ENCODE assay signal across 8 cellular contexts in the genomic region with DNA sequence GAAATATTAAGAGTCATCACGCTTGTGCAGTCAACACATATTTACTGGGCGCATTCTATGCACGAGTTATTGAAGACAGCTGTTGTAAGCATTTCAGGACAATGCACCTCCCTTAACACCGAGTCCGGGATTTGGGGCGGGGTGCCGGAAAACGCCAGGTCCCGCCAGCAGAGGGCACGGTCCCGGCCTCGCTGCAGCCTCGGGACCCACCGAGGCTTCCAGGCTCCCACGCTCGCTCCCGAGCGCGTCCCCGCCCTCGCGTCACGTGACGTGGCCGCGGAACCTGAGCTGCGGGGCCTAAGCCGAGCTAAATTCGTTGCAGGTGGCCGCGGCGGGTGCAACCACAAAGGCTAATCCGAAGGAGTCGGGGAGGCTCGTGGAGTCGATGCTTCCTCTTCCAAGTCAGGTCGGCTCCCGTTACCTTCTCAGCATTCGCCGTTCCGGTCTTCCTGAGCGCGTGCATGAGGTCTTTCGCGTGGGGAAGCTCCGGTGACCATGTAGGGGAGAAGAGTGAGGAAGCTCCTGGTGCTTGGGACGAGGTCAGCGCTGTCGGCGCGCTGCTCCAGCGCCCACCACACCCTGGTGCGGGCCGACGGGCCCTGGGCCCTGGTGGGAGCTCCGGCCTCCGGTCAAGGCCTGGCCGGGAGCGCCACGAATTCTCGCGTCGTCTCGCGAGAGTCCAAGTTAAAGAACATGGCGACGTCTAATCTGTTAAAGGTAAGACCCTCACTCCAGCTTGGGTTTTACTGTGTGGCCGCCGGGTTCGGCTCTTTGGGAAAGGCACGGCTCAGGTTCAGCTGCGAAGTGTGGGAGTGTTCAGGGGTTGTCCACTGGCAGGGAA. TPM values are rescaled to one million over a fixed set of nuclear protein-coding genes. Genes with fewer than 3 reads are reported as not detected.
DNase-seq lines count a peak whose midpoint lies in the region; TF ChIP-seq lines count a peak whose summit lies in the region.

A gene (plus strand): TSS at position 243 of the 841 bp plus-strand sequence. CDS start 451 bp downstream, at position 694.

- no peak for TF ChIP-seq POLR2A in stomach (IDR thresholded peaks at IDR 0.05)

- H3K9ac ChIP-seq in neural cell (ENCODE audit: low read length): peak within 1 kb of the TSS; percentile 99

- TF ChIP-seq RAD21 in neural cell (conservative IDR thresholded peaks at IDR 0.05): peak; percentile 65

- H3K36me3 ChIP-seq in neural cell (ENCODE audit: insufficient read depth, low read length): peaks cover 5% of the 10 kb centered on the region
- no peaks in the 10 kb centered on the region for H3K36me3 ChIP-seq in stomach

- DNase-seq in G401 (ENCODE audit: low spot score) (peak; percentile 86), H4 (ENCODE audit: low spot score) (peak; percentile 82), LNCaP clone FGC (ENCODE audit: low read depth) (peak; percentile 74), RWPE1 (ENCODE audit: low spot score) (peak; percentile 85), fibroblast of the aortic adventitia (ENCODE audit: low read depth) (peak; percentile 94), stomach (peak; percentile 92)
- DNase-seq in activated effector memory CD4-positive, alpha-beta T cell treated with Interleukin-2 at 50 U/mL for 16 hours: peak; percentile 86

- POLR2A ChIA-PET in RWPE1 (lab: Yijun Ruan, JAX; ENCODE audit: low non-redundant PET): interaction anchor here (0.9 kb wide), 1 partner anchor 606 kb away, joined by 4 read pairs; no protein-coding TSS in a partner anchor

- peaks cover 45% of the 10 kb centered on the region for H3K79me2 ChIP-seq in neural cell (replicated peaks; ENCODE audit: insufficient read depth, low read length)

- no peaks in the 10 kb centered on the region for H4K20me1 ChIP-seq in neural cell (ENCODE audit: insufficient read depth)

- no peaks in the 10 kb centered on the region for H3K9me2 ChIP-seq in neural cell (ENCODE audit: insufficient read depth, low read length)

- in situ Hi-C loops in G401 (cut with HindIII; ENCODE audit: low sequenced_read_pairs): no loop called here

- H3K9me3 ChIP-seq in neural cell (ENCODE audit: low read length): no peaks in the 10 kb centered on the region
- H3K9me3 ChIP-seq in stomach: no peaks in the 10 kb centered on the region

- TF ChIP-seq CTCF in LNCaP clone FGC (IDR thresholded peaks at IDR 0.05; ENCODE audit: control insufficient read depth, extremely low read depth, insufficient read depth) (peak; percentile 87), RWPE1 (conservative IDR thresholded peaks at IDR 0.05; ENCODE audit: low read depth) (peak; percentile 93), fibroblast of the aortic adventitia (IDR thresholded peaks at IDR 0.05; ENCODE audit: insufficient read depth, low read length) (peak; percentile 87), neural cell (IDR thresholded peaks at IDR 0.05; ENCODE audit: poor library complexity, severe bottlenecking) (peak; percentile 97), stomach (IDR thresholded peaks at IDR 0.05) (peak in 5 of 7 experiments; percentile 78 to 95 (median 87))

- CTCF ChIA-PET in RWPE1 (lab: Yijun Ruan, JAX): interaction anchor here (0.6 to 1.5 kb wide), 17 partner anchors 9 to 563 kb away, joined by 3 to 5 read pairs (median 3); a partner anchor contains a TSS

- H3K4me3 ChIP-seq in LNCaP clone FGC (ENCODE audit: low read depth, low read length) (peak within 1 kb of the TSS; percentile 88), fibroblast of the aortic adventitia (ENCODE audit: low read depth, low read length) (peak within 1 kb of the TSS; percentile 99), neural cell (ENCODE audit: low read length) (peak within 1 kb of the TSS; percentile 88), stomach (peak within 1 kb of the TSS; percentile 75 to 98 (median 90))

- peak within 1 kb of the TSS; percentile 87 for H3K27ac ChIP-seq in RWPE1
- peak within 1 kb of the TSS; percentile 99 for H3K27ac ChIP-seq in neural cell (ENCODE audit: low read length)
- H3K27ac ChIP-seq in stomach: peak within 1 kb of the TSS; percentile 90 to 98 (median 97)

- H3K27me3 ChIP-seq in neural cell (ENCODE audit: insufficient read depth, low read depth, low read length): no peaks in the 10 kb centered on the region
- no peaks in the 10 kb centered on the region for H3K27me3 ChIP-seq in stomach

- TF ChIP-seq EP300 in neural cell (conservative IDR thresholded peaks at IDR 0.05; ENCODE audit: poor library complexity, severe bottlenecking) (no peak), stomach (IDR thresholded peaks at IDR 0.05) (no peak)

- intact Hi-C loops in stomach (cut with DNase I; ENCODE audit: low total_unique reads): loop anchor here (10.0 kb wide), 1 partner anchor 656 kb away; a partner anchor contains a TSS

- 0 to 1% (median 0%) methylated on average over 12 to 72 of the region's 72 CpGs for WGBS in stomach, 5 donors

- H3K4me2 ChIP-seq in neural cell (ENCODE audit: low read length): peak within 1 kb of the TSS; percentile 80

- peaks cover 13 to 51% (median 44%) of the 10 kb centered on the region in 4 donors for H3K4me1 ChIP-seq in stomach

- H3F3A ChIP-seq in neural cell (ENCODE audit: insufficient read depth, low read length, poor library complexity, severe bottlenecking): no peaks in the 10 kb centered on the region

- H2AFZ ChIP-seq in neural cell (ENCODE audit: low read depth, low read length): peak within 1 kb of the TSS; percentile 100

TF ChIP-seq in neural cell, 6 proteins besides CTCF, POLR2A, EP300 and RAD21:
- TF ChIP-seq TAF1 (IDR thresholded peaks at IDR 0.05; ENCODE audit: low read depth) (peak; percentile 72), EZH2 (IDR thresholded peaks at IDR 0.05; ENCODE audit: borderline replicate concordance, insufficient read depth, low read length, poor library complexity, severe bottlenecking) (no peak), MXI1 (conservative IDR thresholded peaks at IDR 0.05; ENCODE audit: poor library complexity, severe bottlenecking) (peak; percentile 72), SMC3 (conservative IDR thresholded peaks at IDR 0.05; ENCODE audit: poor library complexity) (peak; percentile 79), POLR2AphosphoS5 (IDR thresholded peaks at IDR 0.05) (peak; percentile 94)
- TF ChIP-seq, protein P1, sequence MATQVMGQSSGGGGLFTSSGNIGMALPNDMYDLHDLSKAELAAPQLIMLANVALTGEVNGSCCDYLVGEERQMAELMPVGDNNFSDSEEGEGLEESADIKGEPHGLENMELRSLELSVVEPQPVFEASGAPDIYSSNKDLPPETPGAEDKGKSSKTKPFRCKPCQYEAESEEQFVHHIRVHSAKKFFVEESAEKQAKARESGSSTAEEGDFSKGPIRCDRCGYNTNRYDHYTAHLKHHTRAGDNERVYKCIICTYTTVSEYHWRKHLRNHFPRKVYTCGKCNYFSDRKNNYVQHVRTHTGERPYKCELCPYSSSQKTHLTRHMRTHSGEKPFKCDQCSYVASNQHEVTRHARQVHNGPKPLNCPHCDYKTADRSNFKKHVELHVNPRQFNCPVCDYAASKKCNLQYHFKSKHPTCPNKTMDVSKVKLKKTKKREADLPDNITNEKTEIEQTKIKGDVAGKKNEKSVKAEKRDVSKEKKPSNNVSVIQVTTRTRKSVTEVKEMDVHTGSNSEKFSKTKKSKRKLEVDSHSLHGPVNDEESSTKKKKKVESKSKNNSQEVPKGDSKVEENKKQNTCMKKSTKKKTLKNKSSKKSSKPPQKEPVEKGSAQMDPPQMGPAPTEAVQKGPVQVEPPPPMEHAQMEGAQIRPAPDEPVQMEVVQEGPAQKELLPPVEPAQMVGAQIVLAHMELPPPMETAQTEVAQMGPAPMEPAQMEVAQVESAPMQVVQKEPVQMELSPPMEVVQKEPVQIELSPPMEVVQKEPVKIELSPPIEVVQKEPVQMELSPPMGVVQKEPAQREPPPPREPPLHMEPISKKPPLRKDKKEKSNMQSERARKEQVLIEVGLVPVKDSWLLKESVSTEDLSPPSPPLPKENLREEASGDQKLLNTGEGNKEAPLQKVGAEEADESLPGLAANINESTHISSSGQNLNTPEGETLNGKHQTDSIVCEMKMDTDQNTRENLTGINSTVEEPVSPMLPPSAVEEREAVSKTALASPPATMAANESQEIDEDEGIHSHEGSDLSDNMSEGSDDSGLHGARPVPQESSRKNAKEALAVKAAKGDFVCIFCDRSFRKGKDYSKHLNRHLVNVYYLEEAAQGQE (IDR thresholded peaks at IDR 0.05; ENCODE audit: borderline replicate concordance): peak; percentile 60

RNA-seq across cellular contexts. Expression of the gene that starts here (rescaled TPM):
- total RNA-seq in G401 (2014; rRNA removed; shearing (Covaris generic)): 48.7 and 52.0 TPM in 2 replicates
- 18.4 and 19.1 TPM in 2 replicates for total RNA-seq in H4 (2014; rRNA removed; shearing (Covaris generic))
- total RNA-seq in fibroblast of the aortic adventitia (ENCODE audit: low replicate concordance) (38.4 and 39.1 TPM in 2 replicates), stomach (10 to 100 TPM; 24.0 to 98.0 (median 49.1) TPM)
- polyA plus RNA-seq in neural cell (37.0 and 40.2 TPM in 2 replicates), stomach (1 to 10 TPM; 5.0 to 9.5 (median 5.1) TPM)
- polyA minus RNA-seq in neural cell: 112 and 114 TPM in 2 replicates

Comparison
In these comparisons a context has a peak if more than half of its experiments do, and no peak if none do; other contexts are left out.
1. Peak in every context shown above with its lines: DNase-seq, H3K4me3 ChIP-seq and H3K27ac ChIP-seq.